In genomic region chr15:64333986-64334385, GRCh38 we compare ENCODE assay signal across 17 cellular contexts. TPM values are rescaled to one million over a fixed set of nuclear protein-coding genes. Genes with fewer than 3 reads are reported as not detected.
DNase-seq lines count a peak whose midpoint lies in the region; ATAC-seq, FAIRE-seq and TF ChIP-seq lines count a peak whose summit lies in the region.
"Had no signal": no experiment of that assay in that cellular context is flagged by ENCODE, and none has a peak within 500 bp of the region (broad histone marks: within the 10 kb centered on the region; RNA-seq: fewer than 3 reads in every experiment).

No MANE protein-coding gene starts in this region.

- intact Hi-C loops in activated CD4-positive, alpha-beta T cell treated with anti-CD3 and anti-CD28 coated beads for 36 hours (cut with DNase I, micrococcal nuclease), result no loop called here

- no peak for ATAC-seq in activated CD4-positive, alpha-beta T cell treated with anti-CD3 and anti-CD28 coated beads for 36 hours
- ATAC-seq in memory B cell (ENCODE audit: low read depth) (no peak), HG03039 (IDR thresholded peaks at IDR 0.05; ENCODE audit: unreplicated experiment) (no peak)

- no peaks in the 10 kb centered on the region for H3K4me1 ChIP-seq in BE2C
- H3K4me1 ChIP-seq: Peyer's patch, prostate gland had no signal

- peaks cover 12% of the 10 kb centered on the region for H3K36me3 Mint-ChIP-seq in activated CD4-positive, alpha-beta T cell treated with anti-CD3 and anti-CD28 coated beads for 36 hours (ENCODE audit: low read depth)
- peaks cover 5% of the 10 kb centered on the region for H3K36me3 Mint-ChIP-seq in memory B cell

- H3K9me3 ChIP-seq in BE2C, result no peaks in the 10 kb centered on the region
- H3K9me3 ChIP-seq: Peyer's patch, prostate gland, upper lobe of right lung had no signal

- no peaks in the 10 kb centered on the region for H3K27me3 Mint-ChIP-seq in activated CD4-positive, alpha-beta T cell treated with anti-CD3 and anti-CD28 coated beads for 36 hours
- no peaks in the 10 kb centered on the region for H3K27me3 Mint-ChIP-seq in memory B cell

- POLR2A ChIA-PET in activated CD4-positive, alpha-beta T cell treated with anti-CD3 and anti-CD28 coated beads for 36 hours (lab: Charles Lee), result interaction anchor here (0.5 kb wide), 1 partner anchor 238 kb away, joined by 3 read pairs; the partner anchor contains the start of gene SNX1

- H3K27ac Mint-ChIP-seq in activated CD4-positive, alpha-beta T cell treated with anti-CD3 and anti-CD28 coated beads for 36 hours, result peak overlapping the region; percentile 70
- peak overlapping the region; percentile 53 for H3K27ac Mint-ChIP-seq in memory B cell
- H3K27ac Mint-ChIP-seq: nephron progenitor cell had no signal

- H3K4me1 Mint-ChIP-seq in activated CD4-positive, alpha-beta T cell treated with anti-CD3 and anti-CD28 coated beads for 36 hours, result peaks cover 33% of the 10 kb centered on the region
- H3K4me1 Mint-ChIP-seq in memory B cell, result peaks cover 7% of the 10 kb centered on the region
- H3K4me1 Mint-ChIP-seq: nephron progenitor cell had no signal

- H3K27me3 ChIP-seq in BE2C, result no peaks in the 10 kb centered on the region
- H3K27me3 ChIP-seq: Peyer's patch, upper lobe of right lung had no signal

- no peak overlapping the region for H3K4me3 Mint-ChIP-seq in activated CD4-positive, alpha-beta T cell treated with anti-CD3 and anti-CD28 coated beads for 36 hours
- no peak overlapping the region for H3K4me3 Mint-ChIP-seq in memory B cell
- H3K4me3 Mint-ChIP-seq: nephron progenitor cell had no signal

- no peak for TF ChIP-seq CTCF in BE2C (IDR thresholded peaks at IDR 0.05; ENCODE audit: low read depth, low read length)

- H3K4me3 ChIP-seq in BE2C (ENCODE audit: low read depth, low read length), result no peak overlapping the region
- H3K4me3 ChIP-seq: lung, Peyer's patch, prostate gland, upper lobe of right lung had no signal

- no peaks in the 10 kb centered on the region for H3K9me3 Mint-ChIP-seq in activated CD4-positive, alpha-beta T cell treated with anti-CD3 and anti-CD28 coated beads for 36 hours (ENCODE audit: low read depth)
- H3K9me3 Mint-ChIP-seq in memory B cell, result no peaks in the 10 kb centered on the region

- CTCF ChIA-PET in activated CD4-positive, alpha-beta T cell treated with anti-CD3 and anti-CD28 coated beads for 36 hours (lab: Charles Lee), result interaction anchor here (0.6 to 0.9 kb wide), 2 partner anchors 357 to 394 kb away, joined by 3 to 4 read pairs; no protein-coding TSS in a partner anchor

- no peaks in the 10 kb centered on the region for H3K36me3 ChIP-seq in BE2C
- H3K36me3 ChIP-seq: Peyer's patch, prostate gland, upper lobe of right lung had no signal

- FAIRE-seq in GM19239 (lab: Jason Lieb, UNC), result no peak

- DNase-seq in activated CD4-positive, alpha-beta T cell treated with anti-CD3 and anti-CD28 coated beads for 36 hours, result no peak
- no peak for DNase-seq in activated CD4-positive, alpha-beta T cell treated with anti-CD3 and anti-CD28 coated beads for 4 hours
- DNase-seq in LHCN-M2 (ENCODE audit: low read depth) (peak; percentile 36), amniotic epithelial cell (ENCODE audit: low read depth) (peak; percentile 40), memory B cell (ENCODE audit: low spot score in 2 of 2) (no peak), BE2C (no peak), GM19239 (ENCODE audit: insufficient read length, low spot score) (no peak)
- DNase-seq: anterior cingulate cortex, KBM-7, NCI-H1092 treated with DMSO at 0.1 percent for 48 hours, NCI-H2171 treated with DMSO at 0.1 percent for 48 hours, nephron progenitor cell, upper lobe of right lung had no signal

RNA-seq across cellular contexts. Expression of gene CSNK1G1, which starts 22.0 kb away (rescaled TPM):
- total RNA-seq in activated CD4-positive, alpha-beta T cell treated with anti-CD3 and anti-CD28 coated beads for 36 hours, result 10 to 100 TPM; 20.3 to 22.5 TPM
- total RNA-seq in LHCN-M2 (2014; rRNA removed), result 19.7 and 21.0 TPM in 2 replicates
- polyA plus RNA-seq in LHCN-M2 (2012), result 7.3 TPM
- 5.1 TPM for polyA plus RNA-seq in BE2C (2012; ENCODE audit: insufficient read depth, insufficient read length, low read depth)

RNA-seq across cellular contexts. Expression of gene PCLAF, which starts 47.3 kb away (rescaled TPM):
- total RNA-seq in activated CD4-positive, alpha-beta T cell treated with anti-CD3 and anti-CD28 coated beads for 36 hours, result 10 to 100 TPM; 41.4 to 97.6 TPM
- 87.3 and 126 TPM in 2 replicates for total RNA-seq in LHCN-M2 (2014; rRNA removed)
- 97.3 TPM for polyA plus RNA-seq in LHCN-M2 (2012)
- polyA plus RNA-seq in BE2C (2012; ENCODE audit: insufficient read depth, insufficient read length, low read depth), result 4.3 TPM

RNA-seq across cellular contexts. Expression of gene TRIP4, which starts 53.6 kb away (rescaled TPM):
- 10 to 100 TPM; 13.1 to 19.6 TPM for total RNA-seq in activated CD4-positive, alpha-beta T cell treated with anti-CD3 and anti-CD28 coated beads for 36 hours
- total RNA-seq in LHCN-M2 (2014; rRNA removed), result 8.1 and 9.2 TPM in 2 replicates
- polyA plus RNA-seq in LHCN-M2 (2012), result 16.5 TPM
- polyA plus RNA-seq in BE2C (2012; ENCODE audit: insufficient read depth, insufficient read length, low read depth), result 37.5 TPM

Comparison
In these comparisons a context has a peak if more than half of its experiments do, and no peak if none do; other contexts are left out.
1. DNase-seq: peak in LHCN-M2 (single experiment) and amniotic epithelial cell (single experiment); none in activated CD4-positive, alpha-beta T cell treated with anti-CD3 and anti-CD28 coated beads for 36 hours (single experiment), activated CD4-positive, alpha-beta T cell treated with anti-CD3 and anti-CD28 coated beads for 4 hours (0 of 2), memory B cell (0 of 2), BE2C (single experiment) and GM19239 (single experiment).